ENCODE assay signal across 1 cellular context in the genomic region with DNA sequence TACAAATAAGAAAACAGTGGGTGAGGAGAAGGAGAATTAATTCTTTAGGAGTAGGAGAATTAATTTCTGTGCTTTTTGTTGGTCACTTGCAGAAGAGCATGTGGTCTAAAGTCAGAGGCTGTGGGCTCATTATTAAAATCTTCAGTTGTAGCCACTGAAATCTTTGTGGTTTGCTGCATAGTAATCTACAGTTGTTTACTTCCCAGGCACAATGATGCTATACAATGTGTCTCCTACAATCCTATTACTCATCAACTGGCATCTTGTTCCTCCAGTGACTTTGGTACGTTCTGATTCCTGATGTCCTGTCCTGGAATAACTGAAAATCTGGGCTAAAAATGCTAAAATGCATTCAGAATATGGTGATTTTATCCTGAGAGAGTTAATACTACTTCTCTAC.
TF ChIP-seq lines count a peak whose summit lies in the region.

No MANE protein-coding gene starts in this region.

TF ChIP-seq in IMR-90, 13 proteins besides CTCF, POLR2A, EP300 and RAD21:
- peak; percentile 9; the same call in 1 of the 2 replicates for TF ChIP-seq CEBPB (IDR thresholded peaks at IDR 0.05; ENCODE audit: low read depth, low read length)
- peak; percentile 48 for TF ChIP-seq FOS (IDR thresholded peaks at IDR 0.05; ENCODE audit: low read depth, low read length)
- TF ChIP-seq ELK1 (IDR thresholded peaks at IDR 0.05; ENCODE audit: borderline replicate concordance, low read depth, low read length): no peak
- TF ChIP-seq MXI1 (IDR thresholded peaks at IDR 0.05; ENCODE audit: borderline replicate concordance, low read depth, low read length): peak; percentile 39; the same call in 1 of the 2 replicates
- peak; percentile 45 for TF ChIP-seq BHLHE40 (IDR thresholded peaks at IDR 0.05; ENCODE audit: low read depth, low read length)
TF ChIP-seq in IMR-90: peak in this region for 4.
